Comparison of ENCODE assay signal across 20 cellular contexts in genomic region chr2:236083934-236084333, GRCh38.
"Had no signal": no experiment of that assay in that cellular context is flagged by ENCODE, and none has a peak within 500 bp of the region (broad histone marks: within the 10 kb centered on the region; RNA-seq: fewer than 3 reads in every experiment).

No MANE protein-coding gene starts in this region.

- H3K4me3 ChIP-seq: esophagus muscularis mucosa, left lung, psoas muscle, sigmoid colon, stomach, thyroid gland, vagina had no signal

- DNase-seq: dermis blood vessel endothelial cell; effector memory CD4-positive, alpha-beta T cell; foreskin keratinocyte; hypothalamus; left lung; mesenchymal stem cell; naive thymus-derived CD4-positive, alpha-beta T cell; nucleus accumbens; psoas muscle; right cardiac atrium; sigmoid colon; stimulated activated CD4-positive, alpha-beta T cell treated with anti-CD3 and anti-CD28 coated beads, Interleukin-2, amount 100 ng/mL, for 24 hours; stimulated activated CD4-positive, alpha-beta T cell treated with anti-CD3 and anti-CD28 coated beads, Interleukin-4, amount 100 ng/mL, for 24 hours; stimulated activated naive CD4-positive, alpha-beta T cell treated with Interleukin-2 at 50 U/mL for 16 hours; stomach; thyroid gland; trophoblast cell had no signal

- H3K36me3 ChIP-seq: left lung, sigmoid colon, stomach, thyroid gland, vagina had no signal

- ATAC-seq: foreskin keratinocyte; left lung; naive thymus-derived CD4-positive, alpha-beta T cell; psoas muscle; right cardiac atrium; stimulated activated effector memory CD8-positive, alpha-beta T cell treated with anti-CD3 and anti-CD28 coated beads, Interleukin-12 subunit alpha, Interleukin-12 subunit beta, amount 100 ng/mL, for 72 hours had no signal

- H3K27me3 ChIP-seq: esophagus muscularis mucosa, foreskin keratinocyte, left lung, sigmoid colon, stomach, thyroid gland, vagina had no signal

- H3K27ac ChIP-seq: esophagus muscularis mucosa, foreskin keratinocyte, left lung, psoas muscle, sigmoid colon, stomach, thyroid gland, vagina had no signal

- H3K4me1 ChIP-seq: left lung, psoas muscle, sigmoid colon, stomach, thyroid gland had no signal

- H3K9me3 ChIP-seq: esophagus muscularis mucosa, left lung, psoas muscle, sigmoid colon, stomach, thyroid gland, vagina had no signal
